In genomic region chr3:186806173-186807055, GRCh38 we compare ENCODE assay signal across 1 cellular context.
A peak's percentile ranks its signal among the peaks of the same experiment; 100 is the strongest.
TF ChIP-seq lines count a peak whose summit lies in the region.

Gene RFC4, minus strand, starts transcription at chr3:186806482. Its CDS starts 1,769 bp downstream, at chr3:186804713.

TF ChIP-seq in K562, 482 proteins besides CTCF, POLR2A, EP300 and RAD21 (continued from another document and continues in another):
- TF ChIP-seq E4F1 (CRISPR knock-in tag; IDR thresholded peaks at IDR 0.05; ENCODE audit: borderline replicate concordance) = no peak
- no peak for TF ChIP-seq BRD9 (IDR thresholded peaks at IDR 0.05; ENCODE audit: low read depth, partially characterized antibody)
- no peak for TF ChIP-seq KLF16 (IDR thresholded peaks at IDR 0.05)
- peak in 1 of 2 experiments; percentile 42; a peak in 1 of 4 replicates for TF ChIP-seq NONO (IDR thresholded peaks at IDR 0.05; ENCODE audit: low read depth in 2 of 2, low read length in 1 of 2)
- peak; percentile 32; the same call in 1 of the 2 replicates for TF ChIP-seq USF2 (CRISPR knock-in tag; IDR thresholded peaks at IDR 0.05)
- 0 out of 2 replicates have a peak, but pooled peaks have one; percentile 19 for TF ChIP-seq DPF2 (IDR thresholded peaks at IDR 0.05)
- no peak for TF ChIP-seq TSC22D4 (tag; IDR thresholded peaks at IDR 0.05)
- TF ChIP-seq CEBPB (tag; IDR thresholded peaks at IDR 0.05) = no peak
- 0 out of 2 replicates have a peak, but pooled peaks have one; percentile 32 for TF ChIP-seq CC2D1A (IDR thresholded peaks at IDR 0.05)
- TF ChIP-seq ZNF778 (CRISPR knock-in tag; IDR thresholded peaks at IDR 0.05) = no peak
- TF ChIP-seq SIRT6 (IDR thresholded peaks at IDR 0.05; ENCODE audit: low read depth, low read length) = no peak
- no peak for TF ChIP-seq FOXP1 (CRISPR knock-in tag; IDR thresholded peaks at IDR 0.05)
- TF ChIP-seq ZNF551 (CRISPR knock-in tag; IDR thresholded peaks at IDR 0.05) = no peak
- TF ChIP-seq EGR1 (conservative IDR thresholded peaks at IDR 0.05) = peak; percentile 44; the same call in 1 of the 2 replicates
- TF ChIP-seq XRCC5 (IDR thresholded peaks at IDR 0.05; ENCODE audit: low read depth, low read length) = no peak; the same call in 1 of the 2 replicates
- no peak for TF ChIP-seq DNMT1 (IDR thresholded peaks at IDR 0.05)
- 0 out of 4 replicates have a peak, but pooled peaks of 1 of the 2 experiments have one; percentile 13 for TF ChIP-seq SIX5 (IDR thresholded peaks at IDR 0.05; ENCODE audit: borderline replicate concordance in 1 of 2, insufficient read depth in 1 of 2, low read depth in 1 of 2, low read length in 2 of 2)
- TF ChIP-seq ZNF518B (CRISPR knock-in tag; IDR thresholded peaks at IDR 0.05) = no peak
- no peak for TF ChIP-seq ZNF583 (CRISPR knock-in tag; IDR thresholded peaks at IDR 0.05)
- peak; percentile 75 for TF ChIP-seq ZNF175 (CRISPR knock-in tag; IDR thresholded peaks at IDR 0.05; ENCODE audit: low read depth)
- TF ChIP-seq DEAF1 (CRISPR knock-in tag; IDR thresholded peaks at IDR 0.05) = no peak
- no peak for TF ChIP-seq MCM2 (IDR thresholded peaks at IDR 0.05; ENCODE audit: low read depth)
- TF ChIP-seq FOXM1 (IDR thresholded peaks at IDR 0.05; ENCODE audit: low read depth) = no peak
- peak; percentile 62; the same call in 1 of the 2 replicates for TF ChIP-seq FOXM1 (CRISPR knock-in tag; IDR thresholded peaks at IDR 0.05; ENCODE audit: low read depth)
- no peak for TF ChIP-seq ZNF324 (CRISPR knock-in tag; IDR thresholded peaks at IDR 0.05)
- TF ChIP-seq TSHZ1 (CRISPR knock-in tag; IDR thresholded peaks at IDR 0.05) = no peak
- TF ChIP-seq CBFA2T3 (IDR thresholded peaks at IDR 0.05) = no peak
- TF ChIP-seq GABPA (tag; conservative IDR thresholded peaks at IDR 0.05; ENCODE audit: low read depth) = peak; percentile 96
- TF ChIP-seq ZNF561 (CRISPR knock-in tag; conservative IDR thresholded peaks at IDR 0.05) = no peak
- TF ChIP-seq NR0B1 (IDR thresholded peaks at IDR 0.05; ENCODE audit: partially characterized antibody) = no peak
- no peak for TF ChIP-seq TFE3 (CRISPR knock-in tag; IDR thresholded peaks at IDR 0.05)
- TF ChIP-seq ZNF24 (IDR thresholded peaks at IDR 0.05) = no peak; the same call in 1 of the 2 replicates
- no peak for TF ChIP-seq ZNF707 (CRISPR knock-in tag; conservative IDR thresholded peaks at IDR 0.05)
- TF ChIP-seq HNRNPUL1 (IDR thresholded peaks at IDR 0.05; ENCODE audit: low read length) = no peak
- TF ChIP-seq TGIF2 (CRISPR knock-in tag; IDR thresholded peaks at IDR 0.05) = no peak
- TF ChIP-seq NFYB (IDR thresholded peaks at IDR 0.05; ENCODE audit: extremely low read depth, insufficient read length) = no peak
- TF ChIP-seq FOXK2 (conservative IDR thresholded peaks at IDR 0.05 in 1 of 2, IDR thresholded peaks at IDR 0.05 in 1 of 2; ENCODE audit: low read depth in 2 of 2) = peak in 1 of 2 experiments; percentile 22; a peak in 2 of 4 replicates
- TF ChIP-seq MXD1 (CRISPR knock-in tag; IDR thresholded peaks at IDR 0.05; ENCODE audit: borderline replicate concordance, poor library complexity, severe bottlenecking) = no peak
- no peak for TF ChIP-seq RBM25 (IDR thresholded peaks at IDR 0.05; ENCODE audit: low read depth, low read length, severe bottlenecking)
- peak; percentile 97 for TF ChIP-seq GMEB1 (CRISPR knock-in tag; IDR thresholded peaks at IDR 0.05)
- no peak for TF ChIP-seq MED1 (CRISPR knock-in tag; IDR thresholded peaks at IDR 0.05; ENCODE audit: borderline replicate concordance)
- TF ChIP-seq FIP1L1 (IDR thresholded peaks at IDR 0.05; ENCODE audit: low read depth, low read length, poor library complexity, severe bottlenecking) = peak; percentile 36
- TF ChIP-seq ADNP (tag; IDR thresholded peaks at IDR 0.05) = no peak
- TF ChIP-seq NCOR1 (IDR thresholded peaks at IDR 0.05) = no peak
- TF ChIP-seq BCL6 (CRISPR knock-in tag; IDR thresholded peaks at IDR 0.05) = no peak
- TF ChIP-seq ZNF384 (IDR thresholded peaks at IDR 0.05; ENCODE audit: low read depth, low read length) = no peak
- TF ChIP-seq BHLHE40 (IDR thresholded peaks at IDR 0.05; ENCODE audit: low read length) = no peak
- no peak for TF ChIP-seq CEBPG (CRISPR knock-in tag; IDR thresholded peaks at IDR 0.05)
- no peak for TF ChIP-seq CEBPG (tag; conservative IDR thresholded peaks at IDR 0.05 in 1 of 2, IDR thresholded peaks at IDR 0.05 in 1 of 2)
- TF ChIP-seq CHD4 (IDR thresholded peaks at IDR 0.05; ENCODE audit: insufficient read depth, insufficient replicate concordance, low read depth, low read length, poor library complexity, severe bottlenecking) = no peak
- no peak for TF ChIP-seq LARP7 (IDR thresholded peaks at IDR 0.05)
